8 cellular contexts compared by ENCODE assay signal in genomic region chr11:11036185-11037161, GRCh38.
DNase-seq lines count a peak whose midpoint lies in the region; ATAC-seq and TF ChIP-seq lines count a peak whose summit lies in the region.

No MANE protein-coding gene starts in this region.

- TF ChIP-seq RAD21 in HCT116 (IDR thresholded peaks at IDR 0.05; ENCODE audit: low read depth), result peak; percentile 84

- no peaks in the 10 kb centered on the region for H3K79me2 ChIP-seq in HCT116 (ENCODE audit: insufficient read depth, low read length)

- no peaks in the 10 kb centered on the region for H4K20me1 ChIP-seq in HCT116 (ENCODE audit: insufficient read depth)

- peak; percentile 97 for ATAC-seq in HCT116
- peak; percentile 74 to 80 for ATAC-seq in activated naive CD4-positive, alpha-beta T cell treated with anti-CD3 and anti-CD28 coated beads, Interleukin-2, amount 50 U/mL, for 72 hours
- peak; percentile 68 to 88 (median 78) for ATAC-seq in heart left ventricle
- no peak for ATAC-seq in GM21526 (IDR thresholded peaks at IDR 0.05; ENCODE audit: low FRiP score, unreplicated experiment)

- 70 to 83% (median 79%) methylated on average over 4 of the region's 4 CpGs for WGBS in heart left ventricle, 4 donors

- H3K4me1 ChIP-seq in HCT116 (ENCODE audit: control insufficient read depth in 1 of 2, insufficient read depth in 2 of 2, low read length in 2 of 2) (no peaks in the 10 kb centered on the region), heart left ventricle (no peaks in the 10 kb centered on the region)

- TF ChIP-seq CTCF in HCT116 (IDR thresholded peaks at IDR 0.05 in 2 of 3, conservative IDR thresholded peaks at IDR 0.05 in 1 of 3; ENCODE audit: borderline replicate concordance in 1 of 3, insufficient read depth in 1 of 3, low read depth in 2 of 3, low read length in 2 of 3) (peak; percentile 76 to 80 (median 78)), heart left ventricle (IDR thresholded peaks at IDR 0.05) (peak; percentile 66 to 88 (median 80))

- H3K9me2 ChIP-seq in HCT116 (ENCODE audit: insufficient read depth), result no peaks in the 10 kb centered on the region

- H3K36me3 Mint-ChIP-seq in activated naive CD4-positive, alpha-beta T cell treated with anti-CD3 and anti-CD28 coated beads, Interleukin-2, amount 50 U/mL, for 72 hours, result no peaks in the 10 kb centered on the region

- H3K36me3 ChIP-seq in HCT116 (ENCODE audit: control insufficient read depth in 1 of 2, insufficient read depth in 2 of 2, low read length in 2 of 2), result no peaks in the 10 kb centered on the region
- no peaks in the 10 kb centered on the region for H3K36me3 ChIP-seq in heart left ventricle

- H3K9ac ChIP-seq in HCT116 (ENCODE audit: low read length), result no peak overlapping the region

- H3K9me3 Mint-ChIP-seq in activated naive CD4-positive, alpha-beta T cell treated with anti-CD3 and anti-CD28 coated beads, Interleukin-2, amount 50 U/mL, for 72 hours, result no peaks in the 10 kb centered on the region

- H3K27ac Mint-ChIP-seq in activated naive CD4-positive, alpha-beta T cell treated with anti-CD3 and anti-CD28 coated beads, Interleukin-2, amount 50 U/mL, for 72 hours, result peak overlapping the region in 1 of 2 donors; percentile 21

- CTCF ChIA-PET in HCT116 (lab: Charles Lee), result interaction anchor here (1.0 to 4.3 kb wide), 6 partner anchors 8 to 751 kb away, joined by 3 to 31 read pairs (median 4); no protein-coding TSS in a partner anchor

- H3K9me3 ChIP-seq in HCT116 (ENCODE audit: control insufficient read depth in 1 of 2, insufficient read depth in 1 of 2, low read depth in 1 of 2, low read length in 2 of 2) (no peaks in the 10 kb centered on the region), heart left ventricle (no peaks in the 10 kb centered on the region)

- H3K27ac ChIP-seq in HCT116 (ENCODE audit: low read depth, low read length) (no peak overlapping the region), heart left ventricle (peak overlapping the region in 1 of 12 donors; percentile 75)

- DNase-seq in NCI-H1436 (lab: John Stamatoyannopoulos, UW) (peak; percentile 73), NCI-H1436 treated with DMSO at 0.1 percent for 48 hours (lab: John Stamatoyannopoulos, UW) (no peak), HCT116 (ENCODE audit: low read depth, low spot score) (peak; percentile 64), NCI-H226 (peak; percentile 53), heart left ventricle (peak in 2 of 5 donors; percentile 39), putamen (ENCODE audit: low spot score) (peak; percentile 32)
- peak in 1 of 2 donors; percentile 40 for DNase-seq in activated naive CD4-positive, alpha-beta T cell treated with anti-CD3 and anti-CD28 coated beads, Interleukin-2, amount 50 U/mL, for 72 hours (ENCODE audit: low spot score in 2 of 2)

- BruUV-seq in HCT116 (replicated peaks; lab: Mats Ljungman, UMichigan), result no TSS peak

- intact Hi-C loops in HCT116 (cut with micrococcal nuclease), result loop anchor here (1.0 to 10.0 kb wide), 3 partner anchors 121 to 751 kb away; partner anchors contain the start of gene GALNT18
- intact Hi-C loops in heart left ventricle (cut with DNase I), result loop anchor here in 9 of 10 donors (1.0 to 10.0 kb wide), 13 partner anchors 108 to 752 kb away; partner anchors contain the start of gene GALNT18 (in 4 of the 9)

- no peak overlapping the region for H3K4me2 ChIP-seq in HCT116 (ENCODE audit: low read length)

- POLR2A ChIA-PET in HCT116 (lab: Charles Lee), result no interaction called here

- H3K4me3 ChIP-seq in HCT116 (replicated peaks in 1 of 2; ENCODE audit: low read depth in 1 of 2, low read length in 2 of 2), result no peak overlapping the region
- no peak overlapping the region for H3K4me3 ChIP-seq in heart left ventricle

- H3K27me3 ChIP-seq in HCT116 (ENCODE audit: insufficient read depth, low read length), result no peaks in the 10 kb centered on the region
- no peaks in the 10 kb centered on the region for H3K27me3 ChIP-seq in heart left ventricle

- no peak overlapping the region for H2AFZ ChIP-seq in HCT116 (ENCODE audit: low read depth, low read length, poor library complexity, severe bottlenecking)

- RAD21 ChIA-PET in HCT116 (lab: Charles Lee; ENCODE audit: low non-redundant PET in 1 of 2, low total read pairs in 2 of 2, uncharacterized antibody in 2 of 2, unreplicated experiment in 2 of 2), result interaction anchor here (1.0 kb wide), 2 partner anchors 8 to 752 kb away, joined by 3 to 4 read pairs; no protein-coding TSS in a partner anchor

- TF ChIP-seq POLR2A in HCT116 (IDR thresholded peaks at IDR 0.05; ENCODE audit: borderline replicate concordance, extremely low read depth, insufficient read depth, insufficient read length) (no peak), heart left ventricle (IDR thresholded peaks at IDR 0.05) (no peak)

TF ChIP-seq in HCT116, 20 proteins besides CTCF, POLR2A, EP300 and RAD21:
- TF ChIP-seq SP1 (IDR thresholded peaks at IDR 0.05; ENCODE audit: low read depth) (no peak), REST (IDR thresholded peaks at IDR 0.05; ENCODE audit: low read depth) (no peak), ELF1 (IDR thresholded peaks at IDR 0.05; ENCODE audit: borderline replicate concordance, low read depth) (no peak), CBX3 (IDR thresholded peaks at IDR 0.05; ENCODE audit: low read depth) (no peak), SRF (IDR thresholded peaks at IDR 0.05; ENCODE audit: low read depth) (no peak), EGR1 (IDR thresholded peaks at IDR 0.05; ENCODE audit: low read depth) (no peak), SIN3A (IDR thresholded peaks at IDR 0.05; ENCODE audit: low read depth) (no peak), ZNF274 (IDR thresholded peaks at IDR 0.05; ENCODE audit: low read depth, low read length) (no peak), FOSL1 (IDR thresholded peaks at IDR 0.05; ENCODE audit: low read depth) (no peak), CEBPB (IDR thresholded peaks at IDR 0.05; ENCODE audit: low read depth) (no peak), EZH2phosphoT487 (IDR thresholded peaks at IDR 0.05; ENCODE audit: borderline replicate concordance) (no peak), JUND (IDR thresholded peaks at IDR 0.05) (no peak)
- TF ChIP-seq, protein P1, sequence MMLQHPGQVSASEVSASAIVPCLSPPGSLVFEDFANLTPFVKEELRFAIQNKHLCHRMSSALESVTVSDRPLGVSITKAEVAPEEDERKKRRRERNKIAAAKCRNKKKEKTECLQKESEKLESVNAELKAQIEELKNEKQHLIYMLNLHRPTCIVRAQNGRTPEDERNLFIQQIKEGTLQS (IDR thresholded peaks at IDR 0.05), result no peak
